Comparison of ENCODE assay signal across 9 cellular contexts in genomic region chr19:1811472-1811894, GRCh38. TPM values are rescaled to one million over a fixed set of nuclear protein-coding genes. Genes with fewer than 3 reads are reported as not detected.
DNase-seq lines count a peak whose midpoint lies in the region; ATAC-seq and TF ChIP-seq lines count a peak whose summit lies in the region.
"Had no signal": no experiment of that assay in that cellular context is flagged by ENCODE, and none has a peak within 500 bp of the region (broad histone marks: within the 10 kb centered on the region; RNA-seq: fewer than 3 reads in every experiment).

No MANE protein-coding gene starts in this region.

- peak overlapping the region; percentile 93 for H3K4me3 Mint-ChIP-seq in stimulated activated effector memory CD8-positive, alpha-beta T cell treated with anti-CD3 and anti-CD28 coated beads, Interleukin-12 subunit alpha, Interleukin-12 subunit beta, amount 100 ng/mL, for 72 hours

- WGBS in mesendoderm (ENCODE audit: extremely low coverage, insufficient coverage, low lambda C conversion rate): no CpG with 5 or more reads among the region's 13 CpGs

- H2BK120ac ChIP-seq in mesendoderm (ENCODE audit: low read depth, low read length): no peak overlapping the region

- no peak overlapping the region for H3K4ac ChIP-seq in mesendoderm (ENCODE audit: low read depth, low read length)

- H3K79me1 ChIP-seq in mesendoderm (ENCODE audit: low read length): no peaks in the 10 kb centered on the region

- peak overlapping the region in 1 of 2 donors; percentile 35 for H3K9ac ChIP-seq in colonic mucosa (ENCODE audit: low read depth in 2 of 2, low read length in 2 of 2)
- no peak overlapping the region for H3K9ac ChIP-seq in mesendoderm (ENCODE audit: low read length)

- H3K4me1 Mint-ChIP-seq in stimulated activated effector memory CD8-positive, alpha-beta T cell treated with anti-CD3 and anti-CD28 coated beads, Interleukin-12 subunit alpha, Interleukin-12 subunit beta, amount 100 ng/mL, for 72 hours: peaks cover 25% of the 10 kb centered on the region

- no peak overlapping the region for H3K18ac ChIP-seq in mesendoderm (ENCODE audit: low read length)

- peak overlapping the region; percentile 53 for H3K27ac Mint-ChIP-seq in stimulated activated effector memory CD8-positive, alpha-beta T cell treated with anti-CD3 and anti-CD28 coated beads, Interleukin-12 subunit alpha, Interleukin-12 subunit beta, amount 100 ng/mL, for 72 hours

- no peak overlapping the region for H3K23ac ChIP-seq in mesendoderm (ENCODE audit: low read length)

- no peak overlapping the region for H3K27ac ChIP-seq in colonic mucosa
- H3K27ac ChIP-seq in mesendoderm (ENCODE audit: low read depth, low read length): no peak overlapping the region

- no peaks in the 10 kb centered on the region for H3K79me2 ChIP-seq in mesendoderm (ENCODE audit: control insufficient read depth, insufficient read depth, low read length)

- H3K4me2 ChIP-seq in mesendoderm (ENCODE audit: low read length): no peak overlapping the region

- ATAC-seq in stimulated activated effector memory CD8-positive, alpha-beta T cell treated with anti-CD3 and anti-CD28 coated beads, Interleukin-12 subunit alpha, Interleukin-12 subunit beta, amount 100 ng/mL, for 72 hours: peak; percentile 16
- ATAC-seq in GM21528 (IDR thresholded peaks at IDR 0.05; ENCODE audit: low FRiP score, unreplicated experiment) (no peak), GM18868 (IDR thresholded peaks at IDR 0.05; ENCODE audit: unreplicated experiment) (no peak)

- H2BK15ac ChIP-seq in mesendoderm (replicated peaks; ENCODE audit: low read depth): no peak overlapping the region

- intact Hi-C loops in colonic mucosa (cut with DNase I): no loop called here

- DNase-seq in NCI-H748 (lab: John Stamatoyannopoulos, UW; ENCODE audit: unreplicated experiment) (peak; percentile 22), NCI-H748 treated with DMSO at 0.1 percent for 48 hours (lab: John Stamatoyannopoulos, UW) (no peak), UCSD-AML1 (lab: John Stamatoyannopoulos, UW; ENCODE audit: unreplicated experiment) (peak; percentile 15), colonic mucosa (peak; percentile 67), mesendoderm (peak; percentile 41)
- peak; percentile 42 to 65 for DNase-seq in stimulated activated effector memory CD8-positive, alpha-beta T cell treated with anti-CD3 and anti-CD28 coated beads, Interleukin-12 subunit alpha, Interleukin-12 subunit beta, amount 100 ng/mL, for 72 hours (ENCODE audit: low spot score in 2 of 2)

- H3K9me3 ChIP-seq in colonic mucosa: no peaks in the 10 kb centered on the region

- no peak overlapping the region for H2AK5ac ChIP-seq in mesendoderm (ENCODE audit: low read length)

- H3K4me3 ChIP-seq in colonic mucosa: peak overlapping the region; percentile 48
- no peak overlapping the region for H3K4me3 ChIP-seq in mesendoderm (ENCODE audit: low read length)

- no peak for TF ChIP-seq CTCF in colonic mucosa (IDR thresholded peaks at IDR 0.05)

- H3K4me1 ChIP-seq in colonic mucosa: peaks cover 13% of the 10 kb centered on the region
- H3K4me1 ChIP-seq in mesendoderm (ENCODE audit: control insufficient read depth, low read depth, low read length): no peaks in the 10 kb centered on the region

- no peaks in the 10 kb centered on the region for H3K9me3 Mint-ChIP-seq in stimulated activated effector memory CD8-positive, alpha-beta T cell treated with anti-CD3 and anti-CD28 coated beads, Interleukin-12 subunit alpha, Interleukin-12 subunit beta, amount 100 ng/mL, for 72 hours

- H4K8ac ChIP-seq in mesendoderm (ENCODE audit: low read depth, low read length): no peak overlapping the region

- H3K36me3 Mint-ChIP-seq in stimulated activated effector memory CD8-positive, alpha-beta T cell treated with anti-CD3 and anti-CD28 coated beads, Interleukin-12 subunit alpha, Interleukin-12 subunit beta, amount 100 ng/mL, for 72 hours: peaks cover 35% of the 10 kb centered on the region

- H2BK5ac ChIP-seq in mesendoderm (ENCODE audit: low read length): no peak overlapping the region

- H3K56ac ChIP-seq in mesendoderm (ENCODE audit: low read length): peak overlapping the region; percentile 60

- H3K36me3 ChIP-seq in colonic mucosa (no peaks in the 10 kb centered on the region), mesendoderm (ENCODE audit: control insufficient read depth, insufficient read depth, low read length) (peaks cover 5% of the 10 kb centered on the region)

- H3K27me3 ChIP-seq in colonic mucosa (no peaks in the 10 kb centered on the region), mesendoderm (ENCODE audit: insufficient read depth, low read length, poor library complexity) (no peaks in the 10 kb centered on the region)

- no peak overlapping the region for H4K5ac ChIP-seq in mesendoderm (ENCODE audit: low read length)

RNA-seq across cellular contexts. Expression of gene ATP8B3, which starts 0.6 kb away (rescaled TPM):
- under 1 TPM; 0.15 to 0.42 TPM for total RNA-seq in colonic mucosa
- 0.20 TPM for polyA plus RNA-seq in mesendoderm (2013, experiment 1 of 2)
- polyA plus RNA-seq in mesendoderm (2013, experiment 2 of 2): 0.20 TPM

RNA-seq across cellular contexts. Expression of gene REXO1, which starts 36.8 kb away (rescaled TPM):
- 10 to 100 TPM; 42.0 to 51.7 TPM for total RNA-seq in colonic mucosa
- 28.3 TPM for polyA plus RNA-seq in mesendoderm (2013, experiment 1 of 2)
- polyA plus RNA-seq in mesendoderm (2013, experiment 2 of 2): 27.2 TPM

RNA-seq across cellular contexts. Expression of gene KLF16, which starts 51.9 kb away (rescaled TPM):
- 10 to 100 TPM; 31.1 to 34.8 TPM for total RNA-seq in colonic mucosa
- polyA plus RNA-seq in mesendoderm (2013, experiment 1 of 2): 32.7 TPM
- polyA plus RNA-seq in mesendoderm (2013, experiment 2 of 2): 33.5 TPM

RNA-seq across cellular contexts. Expression of gene ONECUT3, which starts 58.2 kb away (rescaled TPM):
- under 1 TPM in 1 of 2 donors, not detected in 1; 0.05 TPM for total RNA-seq in colonic mucosa
- not detected for polyA plus RNA-seq in mesendoderm (2013, experiment 1 of 2)
- polyA plus RNA-seq in mesendoderm (2013, experiment 2 of 2): not detected
- total RNA-seq: glomerular endothelial cell had no signal
